8 cellular contexts compared by ENCODE assay signal in genomic region chr16:3020247-3020603, GRCh38. TPM values are rescaled to one million over a fixed set of nuclear protein-coding genes. Genes with fewer than 3 reads are reported as not detected.
DNase-seq lines count a peak whose midpoint lies in the region; ATAC-seq and TF ChIP-seq lines count a peak whose summit lies in the region.

Gene TNFRSF12A, plus strand, starts transcription at chr16:3020368. Its CDS starts 30 bp downstream, at chr16:3020398.

- H3K9me3 ChIP-seq in BLaER1 = no peaks in the 10 kb centered on the region
- no peaks in the 10 kb centered on the region for H3K9me3 ChIP-seq in mononuclear cell (ENCODE audit: low read depth, low read length)

- peaks cover 33% of the 10 kb centered on the region for H3K27me3 ChIP-seq in BLaER1
- H3K27me3 ChIP-seq in mononuclear cell (ENCODE audit: insufficient read depth, low read length) = peaks cover 6% of the 10 kb centered on the region

- no peak within 1 kb of the TSS for H3K27ac ChIP-seq in BLaER1

- H3K36me3 ChIP-seq in BLaER1 = no peaks in the 10 kb centered on the region

- H3K4me3 ChIP-seq in BLaER1 (peak within 1 kb of the TSS; percentile 71), epithelial cell of esophagus (ENCODE audit: low read length) (peak within 1 kb of the TSS; percentile 94), mononuclear cell (ENCODE audit: low read length) (peak within 1 kb of the TSS; percentile 48)

- no peak for TF ChIP-seq CTCF in GM20000 (IDR thresholded peaks at IDR 0.05; ENCODE audit: extremely low read depth, missing control alignments)
- no peak for TF ChIP-seq CTCF in epithelial cell of esophagus (IDR thresholded peaks at IDR 0.05; ENCODE audit: insufficient read depth, low read depth, low read length, missing control alignments)

- H4K20me1 ChIP-seq in BLaER1 = peaks cover 32% of the 10 kb centered on the region

- peaks cover 60% of the 10 kb centered on the region for H3K4me1 ChIP-seq in BLaER1
- H3K4me1 ChIP-seq in mononuclear cell (ENCODE audit: insufficient read depth, low read length) = peaks cover 67% of the 10 kb centered on the region

- H3K4me1 Mint-ChIP-seq in stimulated activated naive B cell treated with anti-CD40 and anti-IgM and Interleukin-4, amounts not matched to agents 10 μg/mL and 1 μg/mL and 100 μg/mL, for 72 hours = peaks cover 39 to 66% of the 10 kb centered on the region in 2 donors

- peak; percentile 9 to 17 for ATAC-seq in stimulated activated naive B cell treated with anti-CD40 and anti-IgM and Interleukin-4, amounts not matched to agents 10 μg/mL and 1 μg/mL and 100 μg/mL, for 72 hours (replicated peaks)

- peak within 1 kb of the TSS; percentile 77 to 90 for H3K4me3 Mint-ChIP-seq in stimulated activated naive B cell treated with anti-CD40 and anti-IgM and Interleukin-4, amounts not matched to agents 10 μg/mL and 1 μg/mL and 100 μg/mL, for 72 hours

- peak within 1 kb of the TSS; percentile 96 for H3K27ac Mint-ChIP-seq in stimulated activated naive B cell treated with anti-CD40 and anti-IgM and Interleukin-4, amounts not matched to agents 10 μg/mL and 1 μg/mL and 100 μg/mL, for 72 hours

- H3K9me3 Mint-ChIP-seq in stimulated activated naive B cell treated with anti-CD40 and anti-IgM and Interleukin-4, amounts not matched to agents 10 μg/mL and 1 μg/mL and 100 μg/mL, for 72 hours = no peaks in the 10 kb centered on the region

- peaks cover 9 to 22% of the 10 kb centered on the region in 2 donors for H3K27me3 Mint-ChIP-seq in stimulated activated naive B cell treated with anti-CD40 and anti-IgM and Interleukin-4, amounts not matched to agents 10 μg/mL and 1 μg/mL and 100 μg/mL, for 72 hours

- peak within 1 kb of the TSS; percentile 99 for H3K4me2 ChIP-seq in BLaER1

- H3K9ac ChIP-seq in BLaER1 = peak within 1 kb of the TSS; percentile 72; the same call in 1 of the 2 replicates

- DNase-seq in GM20000 (ENCODE audit: low spot score) (peak; percentile 95), NOMO-1 treated with DMSO at 0.1 percent for 48 hours (lab: John Stamatoyannopoulos, UW; ENCODE audit: unreplicated experiment) (peak; percentile 70), activated T-cell treated with anti-CD3 and anti-CD28 coated beads for 4 hours (peak; percentile 44), epithelial cell of esophagus (ENCODE audit: low read depth) (peak; percentile 87), NCI-H128 (lab: John Stamatoyannopoulos, UW; ENCODE audit: unreplicated experiment) (no peak)
- DNase-seq in stimulated activated naive B cell treated with anti-CD40 and anti-IgM and Interleukin-4, amounts not matched to agents 10 μg/mL and 1 μg/mL and 100 μg/mL, for 72 hours = peak; percentile 57

- peaks cover 0 to under 1% of the 10 kb centered on the region in 2 donors for H3K36me3 Mint-ChIP-seq in stimulated activated naive B cell treated with anti-CD40 and anti-IgM and Interleukin-4, amounts not matched to agents 10 μg/mL and 1 μg/mL and 100 μg/mL, for 72 hours

RNA-seq across cellular contexts. Expression of gene TNFRSF12A, which starts in this region (rescaled TPM):
- total RNA-seq in mononuclear cell = 8.2 TPM
